Comparison of ENCODE assay signal across 7 cellular contexts in the genomic region with DNA sequence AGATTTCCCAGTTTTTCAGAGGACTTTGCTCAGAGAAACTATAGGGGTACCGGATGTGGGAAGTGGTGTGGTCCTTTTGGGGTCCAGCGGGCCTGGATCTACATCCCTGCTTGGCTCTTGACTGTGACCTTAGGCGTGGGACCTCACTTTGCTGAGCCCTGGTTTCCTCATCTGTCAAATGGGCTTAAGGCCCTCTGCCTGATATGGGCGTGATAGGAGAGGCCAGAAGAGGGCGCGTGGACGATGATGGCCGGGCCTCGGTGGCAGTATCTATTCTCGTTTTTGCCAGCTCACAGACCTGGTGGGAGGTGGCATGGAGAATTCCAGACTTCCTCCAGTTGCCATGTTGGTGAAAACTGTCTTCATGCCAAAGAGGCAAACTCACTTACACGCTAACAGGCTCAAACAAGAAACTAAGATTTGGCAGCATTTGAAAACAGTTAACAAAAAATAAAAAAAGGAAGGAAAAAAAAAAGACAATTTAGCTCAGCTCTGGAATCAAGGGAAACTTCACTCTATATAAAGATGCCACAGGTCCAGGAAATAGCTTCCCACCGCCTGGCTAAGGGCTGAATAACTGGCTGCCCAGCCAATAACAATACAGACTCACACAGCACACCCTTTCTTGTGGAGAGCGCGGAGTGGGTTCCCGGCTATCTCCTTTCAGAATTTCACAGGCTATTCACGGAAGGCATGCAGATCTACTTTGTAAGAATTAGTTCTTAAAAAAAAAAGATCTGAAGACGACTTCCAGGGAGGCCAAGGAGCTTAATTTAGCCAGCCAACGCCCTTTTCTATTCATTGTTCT. TPM values are rescaled to one million over a fixed set of nuclear protein-coding genes. Genes with fewer than 3 reads are reported as not detected.
A peak's percentile ranks its signal among the peaks of the same experiment; 100 is the strongest.
DNase-seq lines count a peak whose midpoint lies in the region; ATAC-seq and TF ChIP-seq lines count a peak whose summit lies in the region.

No MANE protein-coding gene starts in this region.

- H2BK20ac ChIP-seq in H9 (ENCODE audit: low read depth, low read length, poor library complexity, severe bottlenecking) = no peak overlapping the region

- peaks cover 0 to 3% of the 10 kb centered on the region in 2 experiments; a peak in 1 of 5 replicates for H3K9me3 Mint-ChIP-seq in H9
- no peaks in the 10 kb centered on the region for H3K9me3 Mint-ChIP-seq in WTC11

- H3K18ac ChIP-seq in H9 (ENCODE audit: insufficient read length, low read depth, low read length) = no peak overlapping the region

- H3K9ac ChIP-seq in H9 (ENCODE audit: extremely low read depth, insufficient read length, low read length) (no peak overlapping the region), parathyroid adenoma (no peak overlapping the region)

- H4K8ac ChIP-seq in H9 (replicated peaks; ENCODE audit: insufficient read length, low read depth, low read length) = no peak overlapping the region

- no peak overlapping the region for H3K14ac ChIP-seq in H9 (ENCODE audit: insufficient read depth, low read length)

- peaks cover 2% of the 10 kb centered on the region for H3K79me1 ChIP-seq in H9 (ENCODE audit: insufficient read depth, low read depth, low read length, poor library complexity, severe bottlenecking)

- H2BK15ac ChIP-seq in H9 (ENCODE audit: low read depth, low read length) = no peak overlapping the region

- H3K4me1 Mint-ChIP-seq in H9 = peaks cover 49 to 70% of the 10 kb centered on the region in 2 experiments
- H3K4me1 Mint-ChIP-seq in WTC11 = peaks cover 64% of the 10 kb centered on the region

- no peak overlapping the region for H4K91ac ChIP-seq in H9 (ENCODE audit: insufficient read length, low read depth, low read length)

- H3K9me3 ChIP-seq in H9 (ENCODE audit: control insufficient read depth, low read depth, low read length) (no peaks in the 10 kb centered on the region), parathyroid adenoma (ENCODE audit: control insufficient read depth, low read length) (no peaks in the 10 kb centered on the region)

- no peak overlapping the region for H2BK5ac ChIP-seq in H9 (ENCODE audit: insufficient read length, low read length)

- H3T11ph ChIP-seq in H9 (ENCODE audit: low read length) = no peak overlapping the region

- TF ChIP-seq CTCF in H9 (conservative IDR thresholded peaks at IDR 0.05) = no peak; the same call in 2 of the 3 replicates
- no peak for TF ChIP-seq CTCF in WTC11 (IDR thresholded peaks at IDR 0.05)
- no peak for TF ChIP-seq CTCF in parathyroid adenoma (IDR thresholded peaks at IDR 0.05)
- no peak for TF ChIP-seq CTCF in GM13976 (IDR thresholded peaks at IDR 0.05; ENCODE audit: borderline replicate concordance, control extremely low read depth, extremely low read depth, insufficient read depth, missing control alignments)

- H3K27ac Mint-ChIP-seq in H9 = peak overlapping the region; percentile 89 to 94 (median 92); a peak in 6 of 7 replicates
- H3K27ac Mint-ChIP-seq in WTC11 = peak overlapping the region; percentile 73

- H3K4me3 Mint-ChIP-seq in H9 = peak overlapping the region; percentile 83 to 85
- H3K4me3 Mint-ChIP-seq in WTC11 = peak overlapping the region; percentile 90

- no peak overlapping the region for H3K4ac ChIP-seq in H9 (ENCODE audit: low read depth, low read length)

- no peaks in the 10 kb centered on the region for H3K36me3 ChIP-seq in parathyroid adenoma (ENCODE audit: control insufficient read depth, insufficient read depth, low read length)

- no peaks in the 10 kb centered on the region for H4K20me1 ChIP-seq in H9 (ENCODE audit: control insufficient read depth, insufficient read depth, insufficient read length)

- H3K27me3 Mint-ChIP-seq in H9 (ENCODE audit: low read depth) = no peaks in the 10 kb centered on the region; the same call in none of the 2 replicates
- H3K27me3 Mint-ChIP-seq in WTC11 (ENCODE audit: low read depth) = peaks cover 3% of the 10 kb centered on the region; the same call in 1 of the 2 replicates

- H2BK120ac ChIP-seq in H9 (ENCODE audit: low read depth, low read length, poor library complexity, severe bottlenecking) = no peak overlapping the region

- POLR2A ChIA-PET in WTC11 (lab: Charles Lee) = interaction anchor here (0.7 kb wide), 1 partner anchor 179 kb away, joined by 4 read pairs; no protein-coding TSS in a partner anchor

- in situ Hi-C loops in GM13976 (cut with MboI; ENCODE audit: low sequenced_read_pairs, unreplicated experiment) = no loop called here

- H3K4me2 ChIP-seq in H9 (ENCODE audit: insufficient read depth, insufficient read length, low read length) (peak overlapping the region; percentile 60), parathyroid adenoma (ENCODE audit: low read length) (peak overlapping the region; percentile 16)

- peak overlapping the region; percentile 43 for H4K5ac ChIP-seq in H9 (ENCODE audit: insufficient read length, low read depth, low read length)

- DNase-seq in H9 (peak; percentile 49), WTC11 (ENCODE audit: low spot score) (no peak), glomerular visceral epithelial cell (ENCODE audit: extremely low spot score) (peak; percentile 62), HuH-7.5 (ENCODE audit: low spot score) (no peak), GM13976 (ENCODE audit: low spot score) (no peak), NCI-H1436 (lab: John Stamatoyannopoulos, UW) (no peak)

- H3K27me3 ChIP-seq in H9 (ENCODE audit: insufficient read depth, low read length) (no peaks in the 10 kb centered on the region), parathyroid adenoma (ENCODE audit: control insufficient read depth, insufficient read depth, low read length) (no peaks in the 10 kb centered on the region)

- H3K23ac ChIP-seq in H9 (ENCODE audit: insufficient read length, low read depth, low read length) = no peak overlapping the region

- ATAC-seq in WTC11 = peak; percentile 2; the same call in 1 of the 2 replicates

- no CpG with 5 or more reads among the region's 18 CpGs for WGBS in H9 (ENCODE audit: extremely low coverage, insufficient read length, low lambda C conversion rate)

- CTCF ChIA-PET in WTC11 (lab: Charles Lee) = interaction anchor here (0.6 to 5.5 kb wide), 22 partner anchors 8 to 289 kb away, joined by 3 to 97 read pairs (median 5); a partner anchor contains a TSS

- H3K79me2 ChIP-seq in H9 (ENCODE audit: insufficient read depth, low read length) (peaks cover 11% of the 10 kb centered on the region; the same call in 1 of the 2 replicates), parathyroid adenoma (peaks cover 2% of the 10 kb centered on the region)

- H2AFZ ChIP-seq in H9 (ENCODE audit: low read length) = no peak overlapping the region
- peak overlapping the region; percentile 89 for H2AFZ ChIP-seq in parathyroid adenoma

- peaks cover 3 to 29% (median 6%) of the 10 kb centered on the region in 3 experiments; a peak in 6 of 7 replicates for H3K36me3 Mint-ChIP-seq in H9 (ENCODE audit: insufficient read depth in 1 of 3, low read depth in 3 of 3)
- no peaks in the 10 kb centered on the region; the same call in 1 of the 2 replicates for H3K36me3 Mint-ChIP-seq in WTC11

- H3K4me3 ChIP-seq in parathyroid adenoma (ENCODE audit: low read depth, low read length) = peak overlapping the region; percentile 17

- H3K56ac ChIP-seq in H9 (ENCODE audit: insufficient read length, low read depth, low read length) = no peak overlapping the region

- H2AK5ac ChIP-seq in H9 (ENCODE audit: insufficient read length, low read length) = no peak overlapping the region

- peaks cover 8% of the 10 kb centered on the region for H3K23me2 ChIP-seq in H9 (ENCODE audit: insufficient read length, low read depth, low read length, poor library complexity, severe bottlenecking)

- H3K27ac ChIP-seq in H9 (ENCODE audit: insufficient read length, low read depth, low read length) (no peak overlapping the region), parathyroid adenoma (no peak overlapping the region)

- H3K4me1 ChIP-seq in H9 (ENCODE audit: insufficient read depth, low read length) (0 out of 2 replicates have a peak, but pooled peaks cover 4% of the 10 kb centered on the region), parathyroid adenoma (no peaks in the 10 kb centered on the region)

- no peak overlapping the region for H2BK12ac ChIP-seq in H9 (ENCODE audit: insufficient read length, low read depth, low read length)

TF ChIP-seq in WTC11, 78 proteins besides CTCF, POLR2A, EP300 and RAD21:
- TF ChIP-seq ZNF317 (CRISPR knock-in tag; IDR thresholded peaks at IDR 0.05; ENCODE audit: borderline replicate concordance, low read depth) = no peak
- TF ChIP-seq GTF2I (CRISPR knock-in tag; conservative IDR thresholded peaks at IDR 0.05) = peak; percentile 68; the same call in 1 of the 2 replicates

RNA-seq across cellular contexts. Expression of a gene that starts 1.7 kb away (rescaled TPM):
- total RNA-seq in H9 (2021) = 48.1 and 49.0 TPM in 2 replicates
- 52.2 to 64.1 TPM (median 57.4 TPM) in 3 replicates for total RNA-seq in WTC11 (2021)

Comparison
In these comparisons a context has a peak if more than half of its experiments do, and no peak if none do; other contexts are left out.
1. DNase-seq: peak in H9 (single experiment) and glomerular visceral epithelial cell (single experiment); none in WTC11 (single experiment), HuH-7.5 (single experiment), GM13976 (single experiment) and NCI-H1436 (single experiment).